ENCODE assay signal across 2 cellular contexts in the genomic region with DNA sequence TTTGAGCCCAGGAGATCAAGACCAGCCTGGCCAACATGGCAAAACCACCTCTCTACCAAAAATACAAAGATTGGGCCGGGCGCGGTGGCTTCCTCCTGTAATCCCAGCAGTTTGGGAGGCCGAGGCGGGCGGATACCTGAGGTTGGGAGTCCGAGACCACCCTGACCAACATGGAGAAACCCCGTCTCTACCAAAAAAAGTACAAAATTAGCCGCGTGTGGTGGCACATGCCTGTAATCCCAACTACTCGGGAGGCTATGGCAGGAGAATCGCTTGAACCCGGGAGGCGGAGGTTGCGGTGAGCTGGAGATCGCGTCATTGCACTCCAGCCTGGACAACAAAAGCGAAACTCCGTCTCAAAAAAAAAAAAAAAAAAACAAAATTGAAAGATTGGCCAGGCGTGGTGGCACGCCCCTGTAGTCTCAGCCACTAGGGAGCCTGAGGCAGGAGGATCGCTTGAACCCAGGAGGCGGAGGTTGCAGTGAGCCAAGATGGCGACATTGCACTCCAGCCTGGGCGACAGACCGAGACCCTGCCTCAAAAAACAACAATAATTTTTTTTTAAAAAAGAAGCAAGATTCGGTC.
A peak's percentile ranks its signal among the peaks of the same experiment; 100 is the strongest.
TF ChIP-seq lines count a peak whose summit lies in the region.

No MANE protein-coding gene starts in this region.

TF ChIP-seq in K562, 482 proteins besides CTCF, POLR2A, EP300 and RAD21 (continues in another document):
- TF ChIP-seq RCOR1 (IDR thresholded peaks at IDR 0.05; ENCODE audit: borderline replicate concordance in 1 of 2, low read depth in 2 of 2, low read length in 2 of 2) (0 out of 4 replicates have a peak, but pooled peaks of 1 of the 2 experiments have one; percentile 32), ZBED1 (IDR thresholded peaks at IDR 0.05) (0 out of 2 replicates have a peak, but pooled peaks have one; percentile 10), POLR2G (IDR thresholded peaks at IDR 0.05; ENCODE audit: low read depth, low read length) (peak; percentile 76), RBBP5 (IDR thresholded peaks at IDR 0.05; ENCODE audit: borderline replicate concordance, insufficient read depth, low read length, poor library complexity, severe bottlenecking) (peak; percentile 78), NRF1 (conservative IDR thresholded peaks at IDR 0.05 in 1 of 2, IDR thresholded peaks at IDR 0.05 in 1 of 2) (0 out of 4 replicates have a peak, but pooled peaks have one; percentile 9 to 35), ZNF589 (CRISPR knock-in tag; IDR thresholded peaks at IDR 0.05; ENCODE audit: low read depth) (peak; percentile 55; the same call in 1 of the 2 replicates), SP1 (CRISPR knock-in tag; IDR thresholded peaks at IDR 0.05) (peak; percentile 56; the same call in 1 of the 2 replicates)
- TF ChIP-seq, protein P1, sequence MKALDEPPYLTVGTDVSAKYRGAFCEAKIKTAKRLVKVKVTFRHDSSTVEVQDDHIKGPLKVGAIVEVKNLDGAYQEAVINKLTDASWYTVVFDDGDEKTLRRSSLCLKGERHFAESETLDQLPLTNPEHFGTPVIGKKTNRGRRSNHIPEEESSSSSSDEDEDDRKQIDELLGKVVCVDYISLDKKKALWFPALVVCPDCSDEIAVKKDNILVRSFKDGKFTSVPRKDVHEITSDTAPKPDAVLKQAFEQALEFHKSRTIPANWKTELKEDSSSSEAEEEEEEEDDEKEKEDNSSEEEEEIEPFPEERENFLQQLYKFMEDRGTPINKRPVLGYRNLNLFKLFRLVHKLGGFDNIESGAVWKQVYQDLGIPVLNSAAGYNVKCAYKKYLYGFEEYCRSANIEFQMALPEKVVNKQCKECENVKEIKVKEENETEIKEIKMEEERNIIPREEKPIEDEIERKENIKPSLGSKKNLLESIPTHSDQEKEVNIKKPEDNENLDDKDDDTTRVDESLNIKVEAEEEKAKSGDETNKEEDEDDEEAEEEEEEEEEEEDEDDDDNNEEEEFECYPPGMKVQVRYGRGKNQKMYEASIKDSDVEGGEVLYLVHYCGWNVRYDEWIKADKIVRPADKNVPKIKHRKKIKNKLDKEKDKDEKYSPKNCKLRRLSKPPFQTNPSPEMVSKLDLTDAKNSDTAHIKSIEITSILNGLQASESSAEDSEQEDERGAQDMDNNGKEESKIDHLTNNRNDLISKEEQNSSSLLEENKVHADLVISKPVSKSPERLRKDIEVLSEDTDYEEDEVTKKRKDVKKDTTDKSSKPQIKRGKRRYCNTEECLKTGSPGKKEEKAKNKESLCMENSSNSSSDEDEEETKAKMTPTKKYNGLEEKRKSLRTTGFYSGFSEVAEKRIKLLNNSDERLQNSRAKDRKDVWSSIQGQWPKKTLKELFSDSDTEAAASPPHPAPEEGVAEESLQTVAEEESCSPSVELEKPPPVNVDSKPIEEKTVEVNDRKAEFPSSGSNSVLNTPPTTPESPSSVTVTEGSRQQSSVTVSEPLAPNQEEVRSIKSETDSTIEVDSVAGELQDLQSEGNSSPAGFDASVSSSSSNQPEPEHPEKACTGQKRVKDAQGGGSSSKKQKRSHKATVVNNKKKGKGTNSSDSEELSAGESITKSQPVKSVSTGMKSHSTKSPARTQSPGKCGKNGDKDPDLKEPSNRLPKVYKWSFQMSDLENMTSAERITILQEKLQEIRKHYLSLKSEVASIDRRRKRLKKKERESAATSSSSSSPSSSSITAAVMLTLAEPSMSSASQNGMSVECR (CRISPR knock-in tag; IDR thresholded peaks at IDR 0.05): peak; percentile 44; the same call in 1 of the 2 replicates

TF ChIP-seq in HepG2, 621 proteins besides CTCF, POLR2A, EP300 and RAD21:
- TF ChIP-seq, protein P2, sequence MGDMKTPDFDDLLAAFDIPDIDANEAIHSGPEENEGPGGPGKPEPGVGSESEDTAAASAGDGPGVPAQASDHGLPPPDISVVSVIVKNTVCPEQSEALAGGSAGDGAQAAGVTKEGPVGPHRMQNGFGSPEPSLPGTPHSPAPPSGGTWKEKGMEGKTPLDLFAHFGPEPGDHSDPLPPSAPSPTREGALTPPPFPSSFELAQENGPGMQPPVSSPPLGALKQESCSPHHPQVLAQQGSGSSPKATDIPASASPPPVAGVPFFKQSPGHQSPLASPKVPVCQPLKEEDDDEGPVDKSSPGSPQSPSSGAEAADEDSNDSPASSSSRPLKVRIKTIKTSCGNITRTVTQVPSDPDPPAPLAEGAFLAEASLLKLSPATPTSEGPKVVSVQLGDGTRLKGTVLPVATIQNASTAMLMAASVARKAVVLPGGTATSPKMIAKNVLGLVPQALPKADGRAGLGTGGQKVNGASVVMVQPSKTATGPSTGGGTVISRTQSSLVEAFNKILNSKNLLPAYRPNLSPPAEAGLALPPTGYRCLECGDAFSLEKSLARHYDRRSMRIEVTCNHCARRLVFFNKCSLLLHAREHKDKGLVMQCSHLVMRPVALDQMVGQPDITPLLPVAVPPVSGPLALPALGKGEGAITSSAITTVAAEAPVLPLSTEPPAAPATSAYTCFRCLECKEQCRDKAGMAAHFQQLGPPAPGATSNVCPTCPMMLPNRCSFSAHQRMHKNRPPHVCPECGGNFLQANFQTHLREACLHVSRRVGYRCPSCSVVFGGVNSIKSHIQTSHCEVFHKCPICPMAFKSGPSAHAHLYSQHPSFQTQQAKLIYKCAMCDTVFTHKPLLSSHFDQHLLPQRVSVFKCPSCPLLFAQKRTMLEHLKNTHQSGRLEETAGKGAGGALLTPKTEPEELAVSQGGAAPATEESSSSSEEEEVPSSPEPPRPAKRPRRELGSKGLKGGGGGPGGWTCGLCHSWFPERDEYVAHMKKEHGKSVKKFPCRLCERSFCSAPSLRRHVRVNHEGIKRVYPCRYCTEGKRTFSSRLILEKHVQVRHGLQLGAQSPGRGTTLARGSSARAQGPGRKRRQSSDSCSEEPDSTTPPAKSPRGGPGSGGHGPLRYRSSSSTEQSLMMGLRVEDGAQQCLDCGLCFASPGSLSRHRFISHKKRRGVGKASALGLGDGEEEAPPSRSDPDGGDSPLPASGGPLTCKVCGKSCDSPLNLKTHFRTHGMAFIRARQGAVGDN (CRISPR knock-in tag; IDR thresholded peaks at IDR 0.05): peak; percentile 14; the same call in 1 of the 2 replicates
- TF ChIP-seq ZBTB38 (CRISPR knock-in tag; IDR thresholded peaks at IDR 0.05): peak; percentile 46; the same call in 1 of the 2 replicates
